Comparison of ENCODE assay signal across 2 cellular contexts in genomic region chr20:58820515-58820914, GRCh38. TPM values are rescaled to one million over a fixed set of nuclear protein-coding genes. Genes with fewer than 3 reads are reported as not detected.
"Had no signal": no experiment of that assay in that cellular context is flagged by ENCODE, and none has a peak within 500 bp of the region (broad histone marks: within the 10 kb centered on the region; RNA-seq: fewer than 3 reads in every experiment).

No MANE protein-coding gene starts in this region.

RNA-seq across cellular contexts. Expression of gene GNAS-AS1, which starts 30.2 kb away (rescaled TPM):
- total RNA-seq: suprapubic skin, vagina had no signal
